In the genomic region with DNA sequence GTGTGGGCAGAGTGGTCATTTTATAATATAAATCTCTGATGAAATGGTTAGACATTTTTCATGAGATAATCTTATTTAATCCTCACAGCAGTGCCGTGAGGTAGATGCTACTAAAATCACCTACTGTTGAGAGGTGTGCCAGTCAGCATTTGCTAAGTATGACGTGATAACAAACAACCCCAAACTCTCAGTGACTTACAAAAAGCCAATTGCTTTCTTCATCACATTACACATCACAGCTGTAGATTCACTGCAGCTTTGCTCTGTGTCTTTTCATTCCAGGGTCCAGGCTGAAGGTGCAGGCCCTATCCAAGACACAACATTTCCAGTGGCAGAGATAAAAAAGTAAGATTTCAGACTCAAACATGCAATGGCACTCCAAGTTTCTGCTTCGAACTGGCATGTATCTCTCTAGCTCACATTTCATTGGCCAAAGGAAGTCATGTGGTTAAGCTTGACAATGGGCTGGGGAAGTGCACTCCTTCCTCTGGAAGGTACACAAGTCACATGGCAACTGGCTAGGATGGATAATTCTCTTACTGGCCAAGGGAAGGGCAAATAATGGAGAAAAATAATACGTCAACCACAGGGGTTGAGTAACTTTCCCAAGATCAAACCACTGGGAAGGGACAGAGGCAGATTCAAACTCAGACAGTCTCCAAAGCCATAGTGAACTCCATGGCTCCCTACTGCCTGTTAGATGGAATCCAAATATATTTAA, we compare ENCODE assay signal across 12 cellular contexts.
DNase-seq lines count a peak whose midpoint lies in the region; TF ChIP-seq lines count a peak whose summit lies in the region.
"Had no signal": no experiment of that assay in that cellular context is flagged by ENCODE, and none has a peak within 500 bp of the region (broad histone marks: within the 10 kb centered on the region; RNA-seq: fewer than 3 reads in every experiment).

No MANE protein-coding gene starts in this region.

- TF ChIP-seq CTCF in fibroblast of the aortic adventitia (IDR thresholded peaks at IDR 0.05; ENCODE audit: insufficient read depth, low read length) (no peak), stomach (IDR thresholded peaks at IDR 0.05) (no peak)

- peaks cover 0 to 15% (median 9%) of the 10 kb centered on the region in 4 donors for H3K4me1 ChIP-seq in stomach
- H3K4me1 ChIP-seq: parathyroid adenoma, uterus had no signal

- H3K27me3 ChIP-seq in stomach = no peaks in the 10 kb centered on the region
- H3K27me3 ChIP-seq: MG63, uterus had no signal

- TF ChIP-seq EP300 in stomach (IDR thresholded peaks at IDR 0.05) = no peak

- no peak for TF ChIP-seq POLR2A in stomach (IDR thresholded peaks at IDR 0.05)

- H3K9me3 ChIP-seq in stomach = no peaks in the 10 kb centered on the region
- H3K9me3 ChIP-seq: uterus had no signal

- no peak overlapping the region for H3K4me3 ChIP-seq in fibroblast of the aortic adventitia (ENCODE audit: low read depth, low read length)
- no peak overlapping the region for H3K4me3 ChIP-seq in stomach
- H3K4me3 ChIP-seq: MG63, uterus had no signal

- WGBS in stomach, 5 donors = 55 to 75% (median 66%) methylated on average over 4 of the region's 4 CpGs

- DNase-seq in HT-29 (ENCODE audit: low spot score) (peak; percentile 88), SW480 (ENCODE audit: low spot score) (peak; percentile 95), fibroblast of the aortic adventitia (ENCODE audit: low read depth) (peak; percentile 76), stomach (no peak), COLO829 (ENCODE audit: low spot score) (no peak), hepatic stellate cell (ENCODE audit: low spot score) (no peak)
- DNase-seq in activated CD4-positive, CD25-positive, alpha-beta regulatory T cell treated with anti-CD3 and anti-CD28 coated beads, Interleukin-2, amount 50 U/mL, for 72 hours = no peak
- DNase-seq in stimulated activated CD4-positive, alpha-beta T cell treated with anti-CD3 and anti-CD28 coated beads, Interleukin-4, amount 100 ng/mL, for 1 hour = no peak
- DNase-seq: uterus, WERI-Rb-1 had no signal

- intact Hi-C loops in stomach (cut with DNase I; ENCODE audit: low total_unique reads) = no loop called here

- H3K27ac ChIP-seq in stomach = peak overlapping the region; percentile 78 to 89 (median 82)
- H3K27ac ChIP-seq: parathyroid adenoma, uterus, WERI-Rb-1 had no signal

- no peaks in the 10 kb centered on the region for H3K36me3 ChIP-seq in stomach
- H3K36me3 ChIP-seq: MG63, uterus, WERI-Rb-1 had no signal

Comparison
In these comparisons a context has a peak if more than half of its experiments do, and no peak if none do; other contexts are left out.
1. DNase-seq: peak in HT-29 (single experiment), SW480 (single experiment) and fibroblast of the aortic adventitia (single experiment); none in stomach (single experiment), COLO829 (single experiment), activated CD4-positive, CD25-positive, alpha-beta regulatory T cell treated with anti-CD3 and anti-CD28 coated beads, Interleukin-2, amount 50 U/mL, for 72 hours (single experiment), stimulated activated CD4-positive, alpha-beta T cell treated with anti-CD3 and anti-CD28 coated beads, Interleukin-4, amount 100 ng/mL, for 1 hour (single experiment) and hepatic stellate cell (single experiment).